In genomic region chr2:134079373-134079772, GRCh38 we compare ENCODE assay signal across 12 cellular contexts.
DNase-seq lines count a peak whose midpoint lies in the region; ATAC-seq and TF ChIP-seq lines count a peak whose summit lies in the region.
"Had no signal": no experiment of that assay in that cellular context is flagged by ENCODE, and none has a peak within 500 bp of the region (broad histone marks: within the 10 kb centered on the region; RNA-seq: fewer than 3 reads in every experiment).

No MANE protein-coding gene starts in this region.

- peaks cover 13% of the 10 kb centered on the region for H3K9me3 Mint-ChIP-seq in glutamatergic neuron (ENCODE audit: unreplicated experiment)

- in situ Hi-C loops in GM13976 (cut with MboI; ENCODE audit: low sequenced_read_pairs, unreplicated experiment): no loop called here

- peaks cover 4% of the 10 kb centered on the region for H3K27me3 Mint-ChIP-seq in glutamatergic neuron (ENCODE audit: unreplicated experiment)

- ATAC-seq in GM19372 (IDR thresholded peaks at IDR 0.05; ENCODE audit: low read depth, unreplicated experiment): peak; percentile 97
- ATAC-seq in HG02763 (IDR thresholded peaks at IDR 0.05; ENCODE audit: unreplicated experiment): peak; percentile 98
- ATAC-seq in HG03460 (IDR thresholded peaks at IDR 0.05; ENCODE audit: unreplicated experiment): peak; percentile 95

- TF ChIP-seq CTCF in GM13976 (IDR thresholded peaks at IDR 0.05; ENCODE audit: borderline replicate concordance, control extremely low read depth, extremely low read depth, insufficient read depth, missing control alignments) (no peak), glutamatergic neuron (IDR thresholded peaks at IDR 0.05; ENCODE audit: partially characterized antibody, unreplicated experiment) (no peak)

- DNase-seq in GM13976 (ENCODE audit: low spot score) (peak; percentile 35), glutamatergic neuron (no peak), NOMO-1 treated with dmso at 0.1 percent for 144 hours (lab: John Stamatoyannopoulos, UW; ENCODE audit: unreplicated experiment) (no peak), middle frontal gyrus (ENCODE audit: extremely low spot score, low spot score) (no peak), SW 1271 (lab: John Stamatoyannopoulos, UW) (no peak)
- DNase-seq: activated T-cell treated with anti-CD3 and anti-CD28 coated beads, Interleukin-2, amount 50 U/mL, for 1 hour; central memory CD4-positive, alpha-beta T cell; OCI-M1; stimulated activated CD4-positive, alpha-beta T cell treated with anti-CD3 and anti-CD28 coated beads, Interleukin-15, amount 100 ng/mL, for 24 hours had no signal

- H3K4me3 Mint-ChIP-seq in glutamatergic neuron (ENCODE audit: unreplicated experiment): no peak overlapping the region

- peaks cover 9% of the 10 kb centered on the region for H3K36me3 Mint-ChIP-seq in glutamatergic neuron (ENCODE audit: unreplicated experiment)

- no peak overlapping the region for H3K27ac Mint-ChIP-seq in glutamatergic neuron (ENCODE audit: unreplicated experiment)

- peaks cover 18% of the 10 kb centered on the region for H3K4me1 Mint-ChIP-seq in glutamatergic neuron (ENCODE audit: low read depth, unreplicated experiment)
